In genomic region chr11:36631704-36632287, GRCh38 we compare ENCODE assay signal across 16 cellular contexts. TPM values are rescaled to one million over a fixed set of nuclear protein-coding genes. Genes with fewer than 3 reads are reported as not detected.
DNase-seq lines count a peak whose midpoint lies in the region; ATAC-seq and TF ChIP-seq lines count a peak whose summit lies in the region.
"Had no signal": no experiment of that assay in that cellular context is flagged by ENCODE, and none has a peak within 500 bp of the region (broad histone marks: within the 10 kb centered on the region; RNA-seq: fewer than 3 reads in every experiment).

No MANE protein-coding gene starts in this region.

- H3K4me1 ChIP-seq in sigmoid colon, result peaks cover 0 to 95% (median 55%) of the 10 kb centered on the region in 4 donors
- H3K4me1 ChIP-seq: tibial nerve had no signal

- H3K36me3 ChIP-seq in sigmoid colon, result no peaks in the 10 kb centered on the region

- TF ChIP-seq EP300 in sigmoid colon (IDR thresholded peaks at IDR 0.05), result peak in 2 of 4 donors; percentile 54 to 87

- no peaks in the 10 kb centered on the region for H3K36me3 Mint-ChIP-seq in activated CD4-positive, alpha-beta T cell treated with anti-CD3 and anti-CD28 coated beads, Interleukin-2, amount 10 ng/mL, durations not matched to agents 7 days and 5 days (ENCODE audit: low read depth)
- no peaks in the 10 kb centered on the region for H3K36me3 Mint-ChIP-seq in activated T-cell treated with anti-CD3 and anti-CD28 coated beads, Interleukin-2, amount 50 U/mL, for 24 hours (ENCODE audit: low read depth)

- peak; percentile 65 for ATAC-seq in GM21515 (IDR thresholded peaks at IDR 0.05; ENCODE audit: unreplicated experiment)
- peak; percentile 67 for ATAC-seq in HG03139 (IDR thresholded peaks at IDR 0.05; ENCODE audit: unreplicated experiment)
- ATAC-seq: effector memory CD8-positive, alpha-beta T cell had no signal

- H3K4me1 Mint-ChIP-seq in activated CD4-positive, alpha-beta T cell treated with anti-CD3 and anti-CD28 coated beads, Interleukin-2, amount 10 ng/mL, durations not matched to agents 7 days and 5 days, result no peaks in the 10 kb centered on the region
- peaks cover 4% of the 10 kb centered on the region for H3K4me1 Mint-ChIP-seq in activated T-cell treated with anti-CD3 and anti-CD28 coated beads, Interleukin-2, amount 50 U/mL, for 24 hours (ENCODE audit: low read depth)

- H3K9me3 ChIP-seq in sigmoid colon, result no peaks in the 10 kb centered on the region
- H3K9me3 ChIP-seq: tibial nerve had no signal

- POLR2A ChIA-PET in activated CD4-positive, alpha-beta T cell treated with anti-CD3 and anti-CD28 coated beads, Interleukin-2, amount 10 ng/mL, durations not matched to agents 7 days and 5 days (lab: Charles Lee), result no interaction called here

- no peak overlapping the region for H3K4me3 Mint-ChIP-seq in activated CD4-positive, alpha-beta T cell treated with anti-CD3 and anti-CD28 coated beads, Interleukin-2, amount 10 ng/mL, durations not matched to agents 7 days and 5 days
- H3K4me3 Mint-ChIP-seq in activated T-cell treated with anti-CD3 and anti-CD28 coated beads, Interleukin-2, amount 50 U/mL, for 24 hours, result no peak overlapping the region
- H3K4me3 Mint-ChIP-seq: effector memory CD8-positive, alpha-beta T cell; H9 had no signal

- no peak overlapping the region for H3K27ac Mint-ChIP-seq in activated CD4-positive, alpha-beta T cell treated with anti-CD3 and anti-CD28 coated beads, Interleukin-2, amount 10 ng/mL, durations not matched to agents 7 days and 5 days
- no peak overlapping the region for H3K27ac Mint-ChIP-seq in activated T-cell treated with anti-CD3 and anti-CD28 coated beads, Interleukin-2, amount 50 U/mL, for 24 hours
- H3K27ac Mint-ChIP-seq: effector memory CD8-positive, alpha-beta T cell; H9 had no signal

- TF ChIP-seq CTCF in sigmoid colon (IDR thresholded peaks at IDR 0.05), result no peak

- intact Hi-C loops in sigmoid colon (cut with DNase I), result no loop called here

- H3K27me3 ChIP-seq in sigmoid colon, result no peaks in the 10 kb centered on the region
- H3K27me3 ChIP-seq: tibial nerve had no signal

- CTCF ChIA-PET in activated CD4-positive, alpha-beta T cell treated with anti-CD3 and anti-CD28 coated beads, Interleukin-2, amount 10 ng/mL, durations not matched to agents 7 days and 5 days (lab: Charles Lee), result no interaction called here

- H3K27me3 Mint-ChIP-seq in activated CD4-positive, alpha-beta T cell treated with anti-CD3 and anti-CD28 coated beads, Interleukin-2, amount 10 ng/mL, durations not matched to agents 7 days and 5 days, result peaks cover 3% of the 10 kb centered on the region
- H3K27me3 Mint-ChIP-seq in activated T-cell treated with anti-CD3 and anti-CD28 coated beads, Interleukin-2, amount 50 U/mL, for 24 hours, result no peaks in the 10 kb centered on the region

- no peak overlapping the region for H3K4me3 ChIP-seq in sigmoid colon
- H3K4me3 ChIP-seq: tibial nerve had no signal

- no peak for TF ChIP-seq POLR2A in sigmoid colon (IDR thresholded peaks at IDR 0.05)

- peak; percentile 1 for DNase-seq in activated CD4-positive, alpha-beta T cell treated with anti-CD3 and anti-CD28 coated beads for 48 hours
- no peak for DNase-seq in activated CD4-positive, alpha-beta T cell treated with anti-CD3 and anti-CD28 coated beads, Interleukin-2, amount 10 ng/mL, durations not matched to agents 7 days and 5 days
- DNase-seq in sigmoid colon, result no peak
- no peak for DNase-seq in activated T-cell treated with anti-CD3 and anti-CD28 coated beads, Interleukin-2, amount 50 U/mL, for 24 hours
- no peak for DNase-seq in NCI-H2029 (lab: John Stamatoyannopoulos, UW)
- DNase-seq in SW 1271 (lab: John Stamatoyannopoulos, UW), result no peak
- DNase-seq: 8988T; effector memory CD8-positive, alpha-beta T cell; H9; NCI-H1105 treated with DMSO at 0.1 percent for 48 hours; NCI-H510A treated with DMSO at 0.1 percent for 48 hours had no signal

- 76 to 89% methylated on average over 2 of the region's 2 CpGs for WGBS in sigmoid colon, 2 donors

- H3K9me3 Mint-ChIP-seq in activated CD4-positive, alpha-beta T cell treated with anti-CD3 and anti-CD28 coated beads, Interleukin-2, amount 10 ng/mL, durations not matched to agents 7 days and 5 days, result no peaks in the 10 kb centered on the region
- H3K9me3 Mint-ChIP-seq in activated T-cell treated with anti-CD3 and anti-CD28 coated beads, Interleukin-2, amount 50 U/mL, for 24 hours, result no peaks in the 10 kb centered on the region
- H3K9me3 Mint-ChIP-seq: effector memory CD8-positive, alpha-beta T cell; H9 had no signal

- peak overlapping the region in 3 of 4 donors; percentile 42 to 82 (median 71) for H3K27ac ChIP-seq in sigmoid colon
- H3K27ac ChIP-seq: tibial nerve had no signal

RNA-seq across cellular contexts. Expression of gene RAG2, which starts 33.8 kb away (rescaled TPM):
- not detected for total RNA-seq in activated CD4-positive, alpha-beta T cell treated with anti-CD3 and anti-CD28 coated beads, Interleukin-2, amount 10 ng/mL, durations not matched to agents 7 days and 5 days
- not detected for total RNA-seq in sigmoid colon
- polyA plus RNA-seq in sigmoid colon, result not detected
- total RNA-seq: frontal cortex, H9, tibial nerve had no signal
- polyA plus RNA-seq: keratinocyte had no signal

RNA-seq across cellular contexts. Expression of gene IFTAP, which starts 37.5 kb away (rescaled TPM):
- 1 to 10 TPM; 1.5 to 1.8 TPM for total RNA-seq in activated CD4-positive, alpha-beta T cell treated with anti-CD3 and anti-CD28 coated beads, Interleukin-2, amount 10 ng/mL, durations not matched to agents 7 days and 5 days
- total RNA-seq in sigmoid colon, result 10 to 100 TPM; 38.5 to 77.3 (median 55.3) TPM
- 10 to 100 TPM; 12.7 to 28.8 (median 19.9) TPM for polyA plus RNA-seq in sigmoid colon

Comparison
In these comparisons a context has a peak if more than half of its experiments do, and no peak if none do; other contexts are left out.
1. RNA of gene IFTAP, which starts 37.5 kb away (total RNA-seq): 38.5 to 77.3 TPM in sigmoid colon; 1.5 to 1.8 TPM in activated CD4-positive, alpha-beta T cell treated with anti-CD3 and anti-CD28 coated beads, Interleukin-2, amount 10 ng/mL, durations not matched to agents 7 days and 5 days; every median in the first group is over 10 times any median in the second.